Comparison of ENCODE assay signal across 8 cellular contexts in the genomic region with DNA sequence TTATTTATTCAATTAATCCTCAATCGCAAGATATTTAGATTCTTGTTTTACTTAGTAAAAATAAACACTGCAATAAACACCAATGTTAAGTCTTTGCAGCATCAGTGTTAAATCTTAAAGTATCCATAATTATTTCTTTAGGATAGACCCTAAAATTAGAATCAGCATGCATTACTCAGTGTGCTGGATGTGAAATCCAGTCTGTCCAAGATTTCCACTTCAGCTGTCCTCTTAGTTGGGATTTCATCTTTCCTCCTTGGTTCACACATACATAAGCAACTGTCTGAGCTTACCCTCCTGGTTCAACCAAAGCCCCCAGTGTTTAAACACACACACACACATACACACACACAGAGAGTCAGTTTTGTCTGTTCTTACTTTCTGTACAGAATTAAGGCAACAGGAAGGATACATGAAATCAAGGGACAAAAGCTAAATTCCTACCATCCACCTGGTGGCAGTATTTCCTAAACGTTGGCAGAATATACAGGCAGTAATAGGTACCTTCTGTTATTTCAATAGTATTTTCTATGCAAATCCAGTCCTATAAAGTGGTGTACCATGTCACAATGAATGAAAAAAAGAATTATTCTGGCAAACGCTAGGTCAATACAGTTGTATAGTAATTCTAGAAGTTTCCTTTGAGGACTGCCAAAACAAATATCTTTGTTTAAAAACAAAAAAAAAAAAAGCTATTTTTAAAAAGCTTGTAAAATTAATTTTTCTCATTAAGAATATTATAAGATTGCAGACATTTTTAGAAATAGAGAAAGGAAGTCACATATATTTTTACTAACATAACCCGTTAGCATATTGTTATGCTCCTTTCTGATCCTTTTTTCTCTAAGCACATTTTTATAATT. TPM values are rescaled to one million over a fixed set of nuclear protein-coding genes. Genes with fewer than 3 reads are reported as not detected.
A peak's percentile ranks its signal among the peaks of the same experiment; 100 is the strongest.
DNase-seq lines count a peak whose midpoint lies in the region; ATAC-seq, FAIRE-seq and TF ChIP-seq lines count a peak whose summit lies in the region.

No MANE protein-coding gene starts in this region.

- no peaks in the 10 kb centered on the region for H3K9me3 ChIP-seq in NT2/D1 (ENCODE audit: insufficient read depth, low read length)

- no peaks in the 10 kb centered on the region for H3K27me3 Mint-ChIP-seq in activated T-cell treated with anti-CD3 and anti-CD28 coated beads, Interleukin-2, amount 50 U/mL, for 72 hours (ENCODE audit: low read depth)

- H3K9ac ChIP-seq in NT2/D1 (ENCODE audit: insufficient read length, low read depth) = no peak overlapping the region

- H3K27me3 ChIP-seq in NT2/D1 (ENCODE audit: insufficient read depth, insufficient read length) = no peaks in the 10 kb centered on the region

- H3K4me1 Mint-ChIP-seq in activated T-cell treated with anti-CD3 and anti-CD28 coated beads, Interleukin-2, amount 50 U/mL, for 72 hours (ENCODE audit: low read depth) = no peaks in the 10 kb centered on the region

- H3K9me3 Mint-ChIP-seq in activated T-cell treated with anti-CD3 and anti-CD28 coated beads, Interleukin-2, amount 50 U/mL, for 72 hours = no peaks in the 10 kb centered on the region

- in situ Hi-C loops in GM13976 (cut with MboI; ENCODE audit: low sequenced_read_pairs, unreplicated experiment) = loop anchor here (5.0 kb wide), 1 partner anchor 132 kb away; no protein-coding TSS in a partner anchor

- H3K4me3 ChIP-seq in AG09309 (ENCODE audit: control insufficient read depth, low read depth, low read length) = no peak overlapping the region
- no peak overlapping the region for H3K4me3 ChIP-seq in NT2/D1 (ENCODE audit: insufficient read length, low read depth)

- TF ChIP-seq CTCF in AG09309 (IDR thresholded peaks at IDR 0.05; ENCODE audit: control insufficient read depth, insufficient read depth, low read depth, low read length, missing control alignments) (peak; percentile 68), GM13976 (IDR thresholded peaks at IDR 0.05; ENCODE audit: borderline replicate concordance, control extremely low read depth, extremely low read depth, insufficient read depth, missing control alignments) (peak; percentile 69), omental fat pad (IDR thresholded peaks at IDR 0.05) (peak in 2 of 3 donors; percentile 57 to 60)

- H3K36me3 Mint-ChIP-seq in activated T-cell treated with anti-CD3 and anti-CD28 coated beads, Interleukin-2, amount 50 U/mL, for 72 hours (ENCODE audit: insufficient read depth in 2 of 2) = no peaks in the 10 kb centered on the region

- peak; percentile 49 for DNase-seq in AG09309 (ENCODE audit: low read depth)
- DNase-seq in GM13976 (ENCODE audit: low spot score) = peak; percentile 67
- peak; percentile 45 for DNase-seq in KG1 (lab: John Stamatoyannopoulos, UW)
- DNase-seq in NT2/D1 (ENCODE audit: low read depth, low spot score) = peak; percentile 30
- peak; percentile 32 to 57 for DNase-seq in activated T-cell treated with anti-CD3 and anti-CD28 coated beads, Interleukin-2, amount 50 U/mL, for 72 hours
- DNase-seq in frontal cortex (ENCODE audit: low spot score in 2 of 2) = peak; percentile 46 to 60
- no peak for DNase-seq in omental fat pad (ENCODE audit: low spot score)

- H3K4me3 Mint-ChIP-seq in activated T-cell treated with anti-CD3 and anti-CD28 coated beads, Interleukin-2, amount 50 U/mL, for 72 hours = no peak overlapping the region

- H3K4me1 ChIP-seq in NT2/D1 (ENCODE audit: insufficient read depth, insufficient read length) = no peaks in the 10 kb centered on the region

- H3K27ac Mint-ChIP-seq in activated T-cell treated with anti-CD3 and anti-CD28 coated beads, Interleukin-2, amount 50 U/mL, for 72 hours = no peak overlapping the region

- peak; percentile 67 to 74 for ATAC-seq in activated T-cell treated with anti-CD3 and anti-CD28 coated beads, Interleukin-2, amount 50 U/mL, for 72 hours (replicated peaks in 1 of 2)
- ATAC-seq in omental fat pad (ENCODE audit: low FRiP score) (peak; percentile 37), GM21381 (IDR thresholded peaks at IDR 0.05; ENCODE audit: unreplicated experiment) (no peak)

- FAIRE-seq in frontal cortex (lab: Jason Lieb, UNC) = peak; percentile 74

- H3K36me3 ChIP-seq in NT2/D1 (ENCODE audit: insufficient read depth, insufficient read length, low read length) = no peaks in the 10 kb centered on the region

RNA-seq across cellular contexts. Expression of a gene that starts 27.3 kb away (rescaled TPM):
- 10 to 100 TPM in 1 of 2 donors, 1 to 10 TPM in 1; 8.8 to 10.8 TPM for total RNA-seq in activated T-cell treated with anti-CD3 and anti-CD28 coated beads, Interleukin-2, amount 50 U/mL, for 72 hours
- 147 TPM for total RNA-seq in frontal cortex
- 10 to 100 TPM; 47.5 to 77.2 (median 54.5) TPM for total RNA-seq in omental fat pad

RNA-seq across cellular contexts. Expression of a gene that starts 31.4 kb away (rescaled TPM):
- total RNA-seq in activated T-cell treated with anti-CD3 and anti-CD28 coated beads, Interleukin-2, amount 50 U/mL, for 72 hours = not detected
- total RNA-seq in frontal cortex = 37.9 TPM
- total RNA-seq in omental fat pad = under 1 TPM in 1 of 4 donors, not detected in 3; 0.47 TPM

Comparison
In these comparisons a context has a peak if more than half of its experiments do, and no peak if none do; other contexts are left out.
1. RNA of a gene that starts 27.3 kb away (total RNA-seq): 147 TPM in frontal cortex (single experiment) and 47.5 to 77.2 TPM in omental fat pad; 8.8 to 10.8 TPM in activated T-cell treated with anti-CD3 and anti-CD28 coated beads, Interleukin-2, amount 50 U/mL, for 72 hours; every median in the first group is over 4 times any median in the second.
2. RNA of a gene that starts 31.4 kb away (total RNA-seq): 37.9 TPM in frontal cortex (single experiment); 0.47 TPM in omental fat pad and not detected in activated T-cell treated with anti-CD3 and anti-CD28 coated beads, Interleukin-2, amount 50 U/mL, for 72 hours; every median in the first group is over 10 times any median in the second.
3. Peak in every context shown above with its lines, with median percentiles within 50 percentile points of each other: CTCF ChIP-seq.